Comparison of ENCODE assay signal across 7 cellular contexts in the genomic region with DNA sequence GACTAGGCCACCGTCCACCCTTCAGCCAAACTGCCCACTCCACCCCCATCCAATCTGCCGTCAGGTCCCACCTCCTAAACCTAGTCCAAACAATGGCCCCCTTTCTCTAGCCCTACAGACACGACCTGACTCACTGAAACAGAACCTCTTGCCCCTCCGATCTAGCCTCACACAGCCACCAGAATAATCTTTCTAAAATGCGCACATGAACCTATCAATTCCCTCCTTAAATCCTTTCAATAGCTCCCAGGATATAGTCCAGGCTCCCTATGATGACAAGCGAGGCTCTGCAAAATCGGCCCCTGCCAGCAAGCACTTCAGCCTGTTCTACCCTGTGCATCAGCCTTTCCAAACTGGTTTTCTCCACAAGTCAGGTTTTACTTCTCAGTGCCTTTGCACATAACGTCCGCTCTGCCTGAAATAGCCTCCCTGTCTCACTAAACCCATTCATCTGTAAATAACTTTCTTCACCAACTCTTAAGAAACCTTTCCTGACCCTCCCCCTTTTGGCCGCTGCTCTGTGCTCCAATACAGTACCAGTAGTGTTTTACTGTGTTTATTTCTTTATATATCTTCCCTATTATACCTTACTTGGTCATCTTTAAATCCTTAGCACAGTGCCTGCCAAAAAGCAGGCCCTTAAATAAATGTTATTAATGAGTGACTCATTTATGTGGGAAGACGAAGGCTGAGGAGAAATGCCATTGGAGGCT. TPM values are rescaled to one million over a fixed set of nuclear protein-coding genes. Genes with fewer than 3 reads are reported as not detected.
A peak's percentile ranks its signal among the peaks of the same experiment; 100 is the strongest.
DNase-seq lines count a peak whose midpoint lies in the region; ATAC-seq and TF ChIP-seq lines count a peak whose summit lies in the region.

No MANE protein-coding gene starts in this region.

- H3K36me3 Mint-ChIP-seq in activated naive CD8-positive, alpha-beta T cell, result peaks cover 10% of the 10 kb centered on the region

- peaks cover 24% of the 10 kb centered on the region for H3K4me1 ChIP-seq in HUES48 (ENCODE audit: control insufficient read depth, insufficient read depth, low read length)
- H3K4me1 ChIP-seq in spleen, result peaks cover 0 to 7% (median 0%) of the 10 kb centered on the region in 6 donors

- peaks cover 2% of the 10 kb centered on the region for H3K4me1 Mint-ChIP-seq in activated naive CD8-positive, alpha-beta T cell (ENCODE audit: low read depth)

- intact Hi-C loops in spleen (cut with DNase I; ENCODE audit: low total_unique reads), result no loop called here

- TF ChIP-seq POLR2A in spleen (IDR thresholded peaks at IDR 0.05), result no peak

- H3K9ac ChIP-seq in HUES48 (ENCODE audit: low read depth, low read length), result peak overlapping the region; percentile 84

- H3K9me3 Mint-ChIP-seq in activated naive CD8-positive, alpha-beta T cell (ENCODE audit: low read depth), result no peaks in the 10 kb centered on the region

- H3K36me3 ChIP-seq in HUES48 (ENCODE audit: control insufficient read depth, insufficient read depth, low read length) (no peaks in the 10 kb centered on the region), spleen (peaks cover 0 to 3% (median 0%) of the 10 kb centered on the region in 6 donors)

- peak overlapping the region; percentile 64 for H3K4me3 Mint-ChIP-seq in activated naive CD8-positive, alpha-beta T cell

- H3K4me3 ChIP-seq in HUES48 (ENCODE audit: low read depth, low read length) (peak overlapping the region; percentile 69), spleen (peak overlapping the region in 5 of 8 donors; percentile 39 to 69 (median 45))

- H3K27me3 ChIP-seq in HUES48 (ENCODE audit: control insufficient read depth, insufficient read depth, low read length) (peaks cover 12% of the 10 kb centered on the region), spleen (replicated peaks in 1 of 7) (no peaks in the 10 kb centered on the region)

- H3K27me3 Mint-ChIP-seq in activated naive CD8-positive, alpha-beta T cell, result no peaks in the 10 kb centered on the region

- no peaks in the 10 kb centered on the region for H3K9me3 ChIP-seq in HUES48 (ENCODE audit: control insufficient read depth, insufficient read depth, low read length)
- no peaks in the 10 kb centered on the region for H3K9me3 ChIP-seq in spleen

- peak overlapping the region; percentile 69 for H3K27ac Mint-ChIP-seq in activated naive CD8-positive, alpha-beta T cell

- no peak for TF ChIP-seq CTCF in spleen (IDR thresholded peaks at IDR 0.05 in 8 of 11, conservative IDR thresholded peaks at IDR 0.05 in 3 of 11)

- H3K27ac ChIP-seq in HUES48 (ENCODE audit: low read depth, low read length), result peak overlapping the region; percentile 99
- H3K27ac ChIP-seq in spleen, result peak overlapping the region; percentile 42 to 89 (median 84)

- peak; percentile 58 for DNase-seq in hepatic stellate cell (ENCODE audit: low spot score)
- DNase-seq in spleen, result no peak
- no peak for DNase-seq in DMS153 (lab: John Stamatoyannopoulos, UW)
- DNase-seq in NCI-H69 (lab: John Stamatoyannopoulos, UW), result no peak

- 68 to 85% (median 75%) methylated on average over 11 of the region's 11 CpGs for WGBS in spleen, 5 donors

- no peak for ATAC-seq in HG03565 (IDR thresholded peaks at IDR 0.05; ENCODE audit: unreplicated experiment)

RNA-seq across cellular contexts. Expression of a gene that starts 9.0 kb away (rescaled TPM):
- 10 to 100 TPM in 4 of 7 donors, 1 to 10 TPM in 3; 3.8 to 18.4 (median 12.5) TPM for total RNA-seq in spleen
- 10 to 100 TPM in 1 of 3 donors, 1 to 10 TPM in 2; 2.1 to 25.9 (median 7.0) TPM for polyA plus RNA-seq in spleen

RNA-seq across cellular contexts. Expression of a gene that starts 12.1 kb away (rescaled TPM):
- 1 to 10 TPM in 4 of 7 donors, under 1 TPM in 2, not detected in 1; 0.47 to 2.2 (median 1.3) TPM for total RNA-seq in spleen
- polyA plus RNA-seq in spleen, result not detected

RNA-seq across cellular contexts. Expression of a gene that starts 18.1 kb away (rescaled TPM):
- 10 to 100 TPM; 42.9 to 78.7 (median 54.1) TPM for total RNA-seq in spleen
- polyA plus RNA-seq in spleen, result 10 to 100 TPM; 38.7 to 55.5 (median 43.2) TPM

RNA-seq across cellular contexts. Expression of a gene that starts 39.9 kb away (rescaled TPM):
- 10 to 100 TPM; 24.8 to 38.3 (median 30.5) TPM for total RNA-seq in spleen
- polyA plus RNA-seq in spleen, result 10 to 100 TPM; 18.3 to 23.8 (median 22.3) TPM

RNA-seq across cellular contexts. Expression of a gene that starts 39.9 kb away (rescaled TPM):
- total RNA-seq in spleen, result 100 to 1,000 TPM in 3 of 7 donors, 10 to 100 TPM in 4; 64.7 to 115 (median 75.7) TPM
- polyA plus RNA-seq in spleen, result 10 to 100 TPM in 2 of 3 donors, 1 to 10 TPM in 1; 9.4 to 35.6 (median 16.7) TPM
